1 cellular context compared by ENCODE assay signal in genomic region chr7:73976761-73977625, GRCh38.
TF ChIP-seq lines count a peak whose summit lies in the region.

No MANE protein-coding gene starts in this region.

TF ChIP-seq in SK-N-SH treated with all-trans-retinoic acid at 6 μM for 48 hours, 23 proteins besides CTCF, POLR2A, EP300 and RAD21 (continued from another document):
- TF ChIP-seq PATZ1 (CRISPR knock-in tag; IDR thresholded peaks at IDR 0.05; ENCODE audit: borderline replicate concordance), result no peak
- no peak for TF ChIP-seq ZNF8 (CRISPR knock-in tag; IDR thresholded peaks at IDR 0.05)
- TF ChIP-seq ESRRG (CRISPR knock-in tag; IDR thresholded peaks at IDR 0.05), result no peak
- TF ChIP-seq CSDC2 (CRISPR knock-in tag; IDR thresholded peaks at IDR 0.05), result no peak
- no peak for TF ChIP-seq RARB (CRISPR knock-in tag; IDR thresholded peaks at IDR 0.05)
- TF ChIP-seq ZFP3 (CRISPR knock-in tag; IDR thresholded peaks at IDR 0.05), result no peak
- no peak for TF ChIP-seq POU6F1 (CRISPR knock-in tag; IDR thresholded peaks at IDR 0.05; ENCODE audit: borderline replicate concordance, low read depth)
- TF ChIP-seq TCF4 (CRISPR knock-in tag; IDR thresholded peaks at IDR 0.05; ENCODE audit: borderline replicate concordance), result no peak
